In genomic region chr6:41488392-41489129, GRCh38 we compare ENCODE assay signal across 10 cellular contexts. TPM values are rescaled to one million over a fixed set of nuclear protein-coding genes. Genes with fewer than 3 reads are reported as not detected.
A peak's percentile ranks its signal among the peaks of the same experiment; 100 is the strongest.
DNase-seq lines count a peak whose midpoint lies in the region; ATAC-seq and TF ChIP-seq lines count a peak whose summit lies in the region.
"Had no signal": no experiment of that assay in that cellular context is flagged by ENCODE, and none has a peak within 500 bp of the region (broad histone marks: within the 10 kb centered on the region; RNA-seq: fewer than 3 reads in every experiment).

No MANE protein-coding gene starts in this region.

- DNase-seq in GM20000 (ENCODE audit: low spot score) (peak; percentile 67), NCI-H524 (lab: John Stamatoyannopoulos, UW) (peak; percentile 96 to 98), fibroblast of the conjunctiva (ENCODE audit: low read depth) (peak; percentile 45), smooth muscle cell of the brain vasculature (ENCODE audit: low read depth, low spot score) (peak; percentile 74), hepatic stellate cell (ENCODE audit: low spot score) (no peak)
- DNase-seq: central memory CD4-positive, alpha-beta T cell; occipital lobe had no signal

- TF ChIP-seq CTCF in GM20000 (IDR thresholded peaks at IDR 0.05; ENCODE audit: extremely low read depth, missing control alignments), result no peak

- ATAC-seq in esophagus mucosa (no peak), GM19452 (IDR thresholded peaks at IDR 0.05; ENCODE audit: unreplicated experiment) (no peak)
- ATAC-seq: HCT116 had no signal

RNA-seq across cellular contexts. Expression of gene FOXP4, which starts 57.6 kb away (rescaled TPM):
- total RNA-seq in esophagus mucosa, result 12.0 TPM
